ENCODE assay signal across 3 cellular contexts in the genomic region with DNA sequence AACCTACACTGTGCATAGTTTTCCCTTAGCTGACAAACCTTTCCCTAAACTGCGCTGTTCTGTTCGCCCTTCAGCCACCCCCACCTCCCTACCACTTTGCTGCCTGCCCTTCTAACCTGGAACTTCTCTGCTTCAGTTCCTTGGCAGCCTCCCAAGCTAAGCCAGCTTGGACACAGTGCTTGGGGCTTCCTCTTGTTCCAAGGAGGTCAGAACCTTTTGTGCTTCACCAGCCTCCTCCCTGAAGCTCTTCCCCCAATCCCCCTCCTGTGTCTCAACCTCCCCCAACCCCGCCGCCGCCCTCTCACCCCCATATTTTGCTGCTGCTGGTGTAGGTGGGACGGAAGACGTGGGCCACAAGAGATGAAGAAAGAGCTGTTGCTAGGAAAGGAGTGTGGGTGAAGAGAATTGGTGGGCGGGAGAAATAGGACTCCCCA.
TF ChIP-seq lines count a peak whose summit lies in the region.

No MANE protein-coding gene starts in this region.

TF ChIP-seq in liver, 16 proteins besides CTCF, POLR2A, EP300 and RAD21:
- peak; percentile 11 to 46 for TF ChIP-seq HNF4A (conservative IDR thresholded peaks at IDR 0.05)
- no peak for TF ChIP-seq EGR1 (IDR thresholded peaks at IDR 0.05; ENCODE audit: low read depth in 2 of 2)
- TF ChIP-seq SP1 (IDR thresholded peaks at IDR 0.05), result peak; percentile 38
- peak; percentile 92 for TF ChIP-seq NR2F2 (IDR thresholded peaks at IDR 0.05)
- peak in 1 of 2 donors; percentile 48 for TF ChIP-seq RXRA (IDR thresholded peaks at IDR 0.05)

TF ChIP-seq in HepG2, 621 proteins besides CTCF, POLR2A, EP300 and RAD21:
- TF ChIP-seq SUZ12 (IDR thresholded peaks at IDR 0.05; ENCODE audit: low read depth, low read length) (no peak), ZNF530 (CRISPR knock-in tag; IDR thresholded peaks at IDR 0.05; ENCODE audit: low read depth) (no peak), ZNF589 (CRISPR knock-in tag; conservative IDR thresholded peaks at IDR 0.05) (no peak), TARDBP (CRISPR knock-in tag; IDR thresholded peaks at IDR 0.05) (no peak), ZNF33B (CRISPR knock-in tag; IDR thresholded peaks at IDR 0.05) (no peak), ZNF326 (CRISPR knock-in tag; IDR thresholded peaks at IDR 0.05; ENCODE audit: borderline replicate concordance) (no peak), STAT5B (CRISPR knock-in tag; IDR thresholded peaks at IDR 0.05) (no peak), HNF4G (IDR thresholded peaks at IDR 0.05; ENCODE audit: borderline replicate concordance, low read depth, low read length) (no peak), HNF4G (CRISPR knock-in tag; IDR thresholded peaks at IDR 0.05; ENCODE audit: borderline replicate concordance, low read depth) (no peak), ZNF816 (CRISPR knock-in tag; IDR thresholded peaks at IDR 0.05; ENCODE audit: borderline replicate concordance) (no peak), ATRX (CRISPR knock-in tag; IDR thresholded peaks at IDR 0.05; ENCODE audit: borderline replicate concordance) (no peak), ZNF143 (CRISPR knock-in tag; IDR thresholded peaks at IDR 0.05) (no peak), ZNF484 (CRISPR knock-in tag; IDR thresholded peaks at IDR 0.05; ENCODE audit: borderline replicate concordance, low read depth) (no peak), FIP1L1 (IDR thresholded peaks at IDR 0.05; ENCODE audit: borderline replicate concordance, insufficient read depth, low read depth, low read length) (no peak), FOSL2 (CRISPR knock-in tag; IDR thresholded peaks at IDR 0.05) (no peak)
- TF ChIP-seq, protein P1, sequence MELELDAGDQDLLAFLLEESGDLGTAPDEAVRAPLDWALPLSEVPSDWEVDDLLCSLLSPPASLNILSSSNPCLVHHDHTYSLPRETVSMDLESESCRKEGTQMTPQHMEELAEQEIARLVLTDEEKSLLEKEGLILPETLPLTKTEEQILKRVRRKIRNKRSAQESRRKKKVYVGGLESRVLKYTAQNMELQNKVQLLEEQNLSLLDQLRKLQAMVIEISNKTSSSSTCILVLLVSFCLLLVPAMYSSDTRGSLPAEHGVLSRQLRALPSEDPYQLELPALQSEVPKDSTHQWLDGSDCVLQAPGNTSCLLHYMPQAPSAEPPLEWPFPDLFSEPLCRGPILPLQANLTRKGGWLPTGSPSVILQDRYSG (CRISPR knock-in tag; IDR thresholded peaks at IDR 0.05), result no peak
- TF ChIP-seq, protein P2, sequence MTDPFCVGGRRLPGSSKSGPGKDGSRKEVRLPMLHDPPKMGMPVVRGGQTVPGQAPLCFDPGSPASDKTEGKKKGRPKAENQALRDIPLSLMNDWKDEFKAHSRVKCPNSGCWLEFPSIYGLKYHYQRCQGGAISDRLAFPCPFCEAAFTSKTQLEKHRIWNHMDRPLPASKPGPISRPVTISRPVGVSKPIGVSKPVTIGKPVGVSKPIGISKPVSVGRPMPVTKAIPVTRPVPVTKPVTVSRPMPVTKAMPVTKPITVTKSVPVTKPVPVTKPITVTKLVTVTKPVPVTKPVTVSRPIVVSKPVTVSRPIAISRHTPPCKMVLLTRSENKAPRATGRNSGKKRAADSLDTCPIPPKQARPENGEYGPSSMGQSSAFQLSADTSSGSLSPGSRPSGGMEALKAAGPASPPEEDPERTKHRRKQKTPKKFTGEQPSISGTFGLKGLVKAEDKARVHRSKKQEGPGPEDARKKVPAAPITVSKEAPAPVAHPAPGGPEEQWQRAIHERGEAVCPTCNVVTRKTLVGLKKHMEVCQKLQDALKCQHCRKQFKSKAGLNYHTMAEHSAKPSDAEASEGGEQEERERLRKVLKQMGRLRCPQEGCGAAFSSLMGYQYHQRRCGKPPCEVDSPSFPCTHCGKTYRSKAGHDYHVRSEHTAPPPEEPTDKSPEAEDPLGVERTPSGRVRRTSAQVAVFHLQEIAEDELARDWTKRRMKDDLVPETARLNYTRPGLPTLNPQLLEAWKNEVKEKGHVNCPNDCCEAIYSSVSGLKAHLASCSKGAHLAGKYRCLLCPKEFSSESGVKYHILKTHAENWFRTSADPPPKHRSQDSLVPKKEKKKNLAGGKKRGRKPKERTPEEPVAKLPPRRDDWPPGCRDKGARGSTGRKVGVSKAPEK (CRISPR knock-in tag; IDR thresholded peaks at IDR 0.05; ENCODE audit: borderline replicate concordance), result no peak
- TF ChIP-seq, protein P3, sequence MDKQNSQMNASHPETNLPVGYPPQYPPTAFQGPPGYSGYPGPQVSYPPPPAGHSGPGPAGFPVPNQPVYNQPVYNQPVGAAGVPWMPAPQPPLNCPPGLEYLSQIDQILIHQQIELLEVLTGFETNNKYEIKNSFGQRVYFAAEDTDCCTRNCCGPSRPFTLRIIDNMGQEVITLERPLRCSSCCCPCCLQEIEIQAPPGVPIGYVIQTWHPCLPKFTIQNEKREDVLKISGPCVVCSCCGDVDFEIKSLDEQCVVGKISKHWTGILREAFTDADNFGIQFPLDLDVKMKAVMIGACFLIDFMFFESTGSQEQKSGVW (CRISPR knock-in tag; IDR thresholded peaks at IDR 0.05; ENCODE audit: borderline replicate concordance), result no peak
- TF ChIP-seq, protein P4, sequence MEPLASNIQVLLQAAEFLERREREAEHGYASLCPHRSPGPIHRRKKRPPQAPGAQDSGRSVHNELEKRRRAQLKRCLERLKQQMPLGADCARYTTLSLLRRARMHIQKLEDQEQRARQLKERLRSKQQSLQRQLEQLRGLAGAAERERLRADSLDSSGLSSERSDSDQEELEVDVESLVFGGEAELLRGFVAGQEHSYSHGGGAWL (CRISPR knock-in tag; IDR thresholded peaks at IDR 0.05), result no peak
- TF ChIP-seq, protein P5, sequence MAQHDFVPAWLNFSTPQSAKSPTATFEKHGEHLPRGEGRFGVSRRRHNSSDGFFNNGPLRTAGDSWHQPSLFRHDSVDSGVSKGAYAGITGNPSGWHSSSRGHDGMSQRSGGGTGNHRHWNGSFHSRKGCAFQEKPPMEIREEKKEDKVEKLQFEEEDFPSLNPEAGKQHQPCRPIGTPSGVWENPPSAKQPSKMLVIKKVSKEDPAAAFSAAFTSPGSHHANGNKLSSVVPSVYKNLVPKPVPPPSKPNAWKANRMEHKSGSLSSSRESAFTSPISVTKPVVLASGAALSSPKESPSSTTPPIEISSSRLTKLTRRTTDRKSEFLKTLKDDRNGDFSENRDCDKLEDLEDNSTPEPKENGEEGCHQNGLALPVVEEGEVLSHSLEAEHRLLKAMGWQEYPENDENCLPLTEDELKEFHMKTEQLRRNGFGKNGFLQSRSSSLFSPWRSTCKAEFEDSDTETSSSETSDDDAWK (CRISPR knock-in tag; IDR thresholded peaks at IDR 0.05), result no peak

TF ChIP-seq in H1, 55 proteins besides CTCF, POLR2A, EP300 and RAD21:
- no peak for TF ChIP-seq BCL11A (IDR thresholded peaks at IDR 0.05; ENCODE audit: low read depth in 2 of 2, low read length in 2 of 2)
- no peak for TF ChIP-seq FOSL1 (IDR thresholded peaks at IDR 0.05; ENCODE audit: insufficient read depth, low read depth, low read length)
- TF ChIP-seq SAP30 (IDR thresholded peaks at IDR 0.05; ENCODE audit: insufficient read depth, insufficient replicate concordance, low read length), result no peak
- TF ChIP-seq SP1 (IDR thresholded peaks at IDR 0.05; ENCODE audit: low read depth, low read length), result no peak
- no peak for TF ChIP-seq RNF2 (IDR thresholded peaks at IDR 0.05; ENCODE audit: borderline replicate concordance, low read depth, low read length, missing control alignments, poor library complexity, severe bottlenecking)
- no peak for TF ChIP-seq POU5F1 (IDR thresholded peaks at IDR 0.05; ENCODE audit: low read depth, low read length)
